Comparison of ENCODE assay signal across 20 cellular contexts in the genomic region with DNA sequence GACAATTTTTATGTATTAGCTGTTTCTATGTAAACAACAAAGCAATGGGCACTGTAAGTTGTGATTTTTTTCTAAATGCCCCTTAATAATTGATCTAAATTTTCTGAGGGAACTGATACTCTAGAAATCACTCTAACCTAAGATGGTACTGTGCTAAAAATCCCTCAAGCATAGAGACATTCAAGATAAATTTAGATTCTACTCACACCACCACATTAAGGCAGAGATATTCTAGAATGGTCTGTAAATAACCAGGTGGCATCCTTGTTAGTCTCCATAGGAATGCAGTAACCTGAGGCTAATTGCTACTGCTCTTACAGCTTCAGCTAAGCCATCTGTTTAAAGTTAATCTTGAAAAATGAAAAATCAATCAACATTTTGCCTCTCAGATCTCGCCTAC.
A peak's percentile ranks its signal among the peaks of the same experiment; 100 is the strongest.
DNase-seq lines count a peak whose midpoint lies in the region; ATAC-seq, FAIRE-seq and TF ChIP-seq lines count a peak whose summit lies in the region.
"Had no signal": no experiment of that assay in that cellular context is flagged by ENCODE, and none has a peak within 500 bp of the region (broad histone marks: within the 10 kb centered on the region; RNA-seq: fewer than 3 reads in every experiment).

No MANE protein-coding gene starts in this region.

- H2AFZ ChIP-seq in GM12878 (ENCODE audit: control insufficient read depth, low read depth, low read length) (no peak overlapping the region), Karpas-422 (ENCODE audit: low read length) (no peak overlapping the region)

- FAIRE-seq in GM12891 (lab: Jason Lieb, UNC) (no peak), GM12878 (lab: Jason Lieb, UNC) (no peak)
- FAIRE-seq: bronchial epithelial cell had no signal

- H3K27me3 ChIP-seq in GM12878 (replicated peaks in 1 of 2; ENCODE audit: control insufficient read depth in 2 of 2, insufficient read depth in 2 of 2, low read length in 1 of 2) (no peaks in the 10 kb centered on the region), Karpas-422 (ENCODE audit: low read length) (no peaks in the 10 kb centered on the region)
- H3K27me3 ChIP-seq: heart left ventricle had no signal

- 0% methylated on average over 1 of the region's 1 CpG for WGBS in GM12878 (ENCODE audit: insufficient coverage, insufficient replicate concordance, low lambda C conversion rate, missing lambda C conversion rate)

- POLR2A ChIA-PET in GM12878 (lab: Charles Lee): no interaction called here
- POLR2A ChIA-PET in HEK293T (lab: Yijun Ruan, JAX): no interaction called here

- DNase-seq in GM12891 (ENCODE audit: insufficient read length, low spot score): no peak
- DNase-seq in GM12878 (ENCODE audit: low read depth, low spot score): peak; percentile 50
- no peak for DNase-seq in NCI-H2107 (lab: John Stamatoyannopoulos, UW)
- DNase-seq in Karpas-422: no peak
- DNase-seq in HEK293T (ENCODE audit: extremely low spot score): no peak
- DNase-seq in NCI-H345 treated with DMSO at 0.1 percent for 48 hours (lab: John Stamatoyannopoulos, UW; ENCODE audit: unreplicated experiment): no peak
- DNase-seq: activated CD4-positive, alpha-beta T cell treated with anti-CD3 and anti-CD28 coated beads, Interleukin-2, amount 10 ng/mL, durations not matched to agents 24 days and 14 days; activated gamma-delta T cell; DMS153; heart left ventricle; immature natural killer cell; NCI-H187; NCI-H510A treated with DMSO at 0.1 percent for 48 hours; retina; Right ventricle myocardium superior; stimulated activated CD4-positive, alpha-beta T cell treated with anti-CD3 and anti-CD28 coated beads, Interleukin-12 subunit alpha, Interleukin-12 subunit beta, amount 100 ng/mL, for 4 hours had no signal

- H3K79me2 ChIP-seq in GM12878 (ENCODE audit: control insufficient read depth, insufficient read depth, low read length) (no peaks in the 10 kb centered on the region), Karpas-422 (ENCODE audit: low read length) (no peaks in the 10 kb centered on the region)

- no peak overlapping the region for H3K27ac ChIP-seq in GM12878 (ENCODE audit: control insufficient read depth, insufficient read depth)
- H3K27ac ChIP-seq in Karpas-422 (ENCODE audit: low read length): no peak overlapping the region
- H3K27ac ChIP-seq: heart left ventricle had no signal

- RAD21 ChIA-PET in GM12878 (lab: Charles Lee; ENCODE audit: unreplicated experiment): interaction anchor here (0.8 to 2.9 kb wide), 4 partner anchors 58 to 489 kb away, joined by 3 to 11 read pairs (median 6); no protein-coding TSS in a partner anchor

- H3K9ac ChIP-seq in GM12878 (ENCODE audit: control insufficient read depth, insufficient read depth, low read length) (no peak overlapping the region), Karpas-422 (ENCODE audit: low read length) (no peak overlapping the region)

- no peaks in the 10 kb centered on the region for H3K9me2 ChIP-seq in Karpas-422 (replicated peaks; ENCODE audit: insufficient read depth, low read length)

- TF ChIP-seq EP300 in GM12878 (IDR thresholded peaks at IDR 0.05; ENCODE audit: borderline replicate concordance in 1 of 2, control insufficient read depth in 1 of 2, low read depth in 2 of 2, low read length in 2 of 2): peak in 1 of 2 experiments; percentile 34; a peak in 1 of 4 replicates

- SMC1A ChIA-PET in GM12878 (lab: Charles Lee; ENCODE audit: uncharacterized antibody, unreplicated experiment): interaction anchor here (1.1 to 2.7 kb wide), 6 partner anchors 9 to 489 kb away, joined by 3 to 17 read pairs (median 4); no protein-coding TSS in a partner anchor

- peak; percentile 62 for ATAC-seq in GM19463 (IDR thresholded peaks at IDR 0.05; ENCODE audit: unreplicated experiment)
- ATAC-seq in HG03378 (IDR thresholded peaks at IDR 0.05; ENCODE audit: unreplicated experiment): peak; percentile 58
- ATAC-seq in GM12878: peak; percentile 96
- ATAC-seq: heart left ventricle had no signal

- no peak for TF ChIP-seq POLR2A in GM12891 (IDR thresholded peaks at IDR 0.05; ENCODE audit: low read depth, low read length)
- no peak for TF ChIP-seq POLR2A in GM12878 (IDR thresholded peaks at IDR 0.05; ENCODE audit: low read depth, low read length)

- CTCF ChIA-PET in GM12878 (lab: Yijun Ruan, JAX) (interaction anchor here (1.5 to 2.2 kb wide), 2 partner anchors 81 to 182 kb away, joined by 3 to 6 read pairs; no protein-coding TSS in a partner anchor), HEK293T (lab: Yijun Ruan, JAX) (no interaction called here)

- peaks cover 3% of the 10 kb centered on the region; the same call in 2 of the 3 replicates for H3K9me3 ChIP-seq in GM12878 (replicated peaks; ENCODE audit: control insufficient read depth, insufficient read depth, low read length)
- no peaks in the 10 kb centered on the region for H3K9me3 ChIP-seq in Karpas-422 (ENCODE audit: low read length)
- H3K9me3 ChIP-seq: thoracic aorta had no signal

- H3K4me1 ChIP-seq in GM12878 (ENCODE audit: control insufficient read depth, insufficient read depth, low read length) (peaks cover 15% of the 10 kb centered on the region), Karpas-422 (ENCODE audit: low read length) (no peaks in the 10 kb centered on the region)

- TF ChIP-seq CTCF in GM12878 (IDR thresholded peaks at IDR 0.05 in 2 of 3, conservative IDR thresholded peaks at IDR 0.05 in 1 of 3; ENCODE audit: control insufficient read depth in 2 of 3, extremely low read depth in 1 of 3, insufficient read depth in 1 of 3, low read depth in 3 of 3, low read length in 3 of 3): no peak

- H3K4me3 ChIP-seq in GM12878: no peak overlapping the region
- no peak overlapping the region for H3K4me3 ChIP-seq in Karpas-422 (ENCODE audit: low read length)
- H3K4me3 ChIP-seq: heart left ventricle, thoracic aorta had no signal

- intact Hi-C loops in GM12878 (cut with micrococcal nuclease; ENCODE audit: unreplicated experiment): loop anchor here (10.0 kb wide), 1 partner anchor 406 kb away; no protein-coding TSS in a partner anchor

- H3K36me3 ChIP-seq in GM12878 (ENCODE audit: control insufficient read depth in 2 of 2, insufficient read depth in 2 of 2, low read length in 1 of 2) (no peaks in the 10 kb centered on the region), Karpas-422 (ENCODE audit: insufficient read depth, low read length) (no peaks in the 10 kb centered on the region)
- H3K36me3 ChIP-seq: heart left ventricle, thoracic aorta had no signal

- H3K4me2 ChIP-seq in GM12878 (ENCODE audit: control insufficient read depth, insufficient read depth) (peak overlapping the region; percentile 27), Karpas-422 (ENCODE audit: low read depth, low read length, poor library complexity, severe bottlenecking) (no peak overlapping the region)

- in situ Hi-C loops in GM12878 (cut with MboI): no loop called here

- TF ChIP-seq RAD21 in GM12878 (IDR thresholded peaks at IDR 0.05; ENCODE audit: insufficient read depth, low read depth, low read length): no peak

- no peaks in the 10 kb centered on the region for H4K20me1 ChIP-seq in GM12878 (ENCODE audit: control insufficient read depth, insufficient read depth)
- no peaks in the 10 kb centered on the region for H4K20me1 ChIP-seq in Karpas-422 (ENCODE audit: insufficient read depth, low read depth, low read length)

- no TSS peak for BruUV-seq in GM12878 (replicated peaks; lab: Mats Ljungman, UMichigan)

TF ChIP-seq in GM12891, 5 proteins besides CTCF, POLR2A, EP300 and RAD21:
- no peak for TF ChIP-seq TAF1 (IDR thresholded peaks at IDR 0.05; ENCODE audit: low read depth, low read length)
- no peak for TF ChIP-seq POLR2AphosphoS5 (IDR thresholded peaks at IDR 0.05; ENCODE audit: low read depth, low read length)
- TF ChIP-seq POU2F2 (IDR thresholded peaks at IDR 0.05; ENCODE audit: low read depth, low read length): no peak
- TF ChIP-seq PAX5 (IDR thresholded peaks at IDR 0.05; ENCODE audit: insufficient read depth, low read length, severe bottlenecking): no peak
- TF ChIP-seq SPI1 (IDR thresholded peaks at IDR 0.05; ENCODE audit: low read depth, low read length): peak; percentile 63

TF ChIP-seq in GM12878, 131 proteins besides CTCF, POLR2A, EP300 and RAD21 (continues in another document):
- TF ChIP-seq EED (IDR thresholded peaks at IDR 0.05; ENCODE audit: low read depth): peak; percentile 23; the same call in 1 of the 2 replicates
- no peak for TF ChIP-seq HDAC6 (IDR thresholded peaks at IDR 0.05; ENCODE audit: unreplicated experiment)
- 0 out of 2 replicates have a peak, but pooled peaks have one; percentile 22 for TF ChIP-seq CREM (IDR thresholded peaks at IDR 0.05; ENCODE audit: low read depth)
- TF ChIP-seq, protein P1, sequence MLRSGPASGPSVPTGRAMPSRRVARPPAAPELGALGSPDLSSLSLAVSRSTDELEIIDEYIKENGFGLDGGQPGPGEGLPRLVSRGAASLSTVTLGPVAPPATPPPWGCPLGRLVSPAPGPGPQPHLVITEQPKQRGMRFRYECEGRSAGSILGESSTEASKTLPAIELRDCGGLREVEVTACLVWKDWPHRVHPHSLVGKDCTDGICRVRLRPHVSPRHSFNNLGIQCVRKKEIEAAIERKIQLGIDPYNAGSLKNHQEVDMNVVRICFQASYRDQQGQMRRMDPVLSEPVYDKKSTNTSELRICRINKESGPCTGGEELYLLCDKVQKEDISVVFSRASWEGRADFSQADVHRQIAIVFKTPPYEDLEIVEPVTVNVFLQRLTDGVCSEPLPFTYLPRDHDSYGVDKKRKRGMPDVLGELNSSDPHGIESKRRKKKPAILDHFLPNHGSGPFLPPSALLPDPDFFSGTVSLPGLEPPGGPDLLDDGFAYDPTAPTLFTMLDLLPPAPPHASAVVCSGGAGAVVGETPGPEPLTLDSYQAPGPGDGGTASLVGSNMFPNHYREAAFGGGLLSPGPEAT (IDR thresholded peaks at IDR 0.05; ENCODE audit: low read depth): no peak
- peak; percentile 69 for TF ChIP-seq JUNB (IDR thresholded peaks at IDR 0.05)

TF ChIP-seq in HEK293T, 16 proteins besides CTCF, POLR2A, EP300 and RAD21:
- no peak for TF ChIP-seq ELF4 (IDR thresholded peaks at IDR 0.05)
- TF ChIP-seq HDGF (IDR thresholded peaks at IDR 0.05; ENCODE audit: borderline replicate concordance): no peak
- no peak for TF ChIP-seq SP1 (IDR thresholded peaks at IDR 0.05)
- TF ChIP-seq ARNT (IDR thresholded peaks at IDR 0.05): no peak
